ENCODE assay signal across 26 cellular contexts in genomic region chrX:136125106-136125505, GRCh38. TPM values are rescaled to one million over a fixed set of nuclear protein-coding genes. Genes with fewer than 3 reads are reported as not detected.
A peak's percentile ranks its signal among the peaks of the same experiment; 100 is the strongest.
DNase-seq lines count a peak whose midpoint lies in the region; ATAC-seq, FAIRE-seq and TF ChIP-seq lines count a peak whose summit lies in the region.
"Had no signal": no experiment of that assay in that cellular context is flagged by ENCODE, and none has a peak within 500 bp of the region (broad histone marks: within the 10 kb centered on the region; RNA-seq: fewer than 3 reads in every experiment).

No MANE protein-coding gene starts in this region.

- FAIRE-seq in astrocyte (lab: Jason Lieb, UNC) (peak; percentile 69), K562 (lab: Jason Lieb, UNC) (no peak)
- FAIRE-seq: A204.1, GM12878, GM12892, GM18507 had no signal

- POLR2A ChIA-PET in K562 (lab: Yijun Ruan, JAX) = interaction anchor here (1.5 kb wide), 1 partner anchor 9 kb away, joined by 6 read pairs; no protein-coding TSS in a partner anchor

- H3K4me3 Mint-ChIP-seq in astrocyte (ENCODE audit: unreplicated experiment) (no peak overlapping the region), progenitor cell of endocrine pancreas (ENCODE audit: low read depth) (no peak overlapping the region)
- H3K4me3 Mint-ChIP-seq: CD14-positive monocyte; CD4-positive, alpha-beta memory T cell; CD4-positive, CD25-positive, alpha-beta regulatory T cell; CD8-positive, alpha-beta memory T cell had no signal

- no peak overlapping the region for H3K27ac ChIP-seq in astrocyte (ENCODE audit: low read depth, low read length)
- no peak overlapping the region for H3K27ac ChIP-seq in K562 (ENCODE audit: extremely low read depth, low read depth, low read length)
- peak overlapping the region in 3 of 4 donors; percentile 79 to 86 (median 81) for H3K27ac ChIP-seq in sigmoid colon
- H3K27ac ChIP-seq: BLaER1 had no signal

- BruUV-seq in K562 (replicated peaks; lab: Mats Ljungman, UMichigan) = no TSS peak

- H3K27me3 ChIP-seq in astrocyte (ENCODE audit: insufficient read depth, low read length) (no peaks in the 10 kb centered on the region), K562 (ENCODE audit: control insufficient read depth in 2 of 2, insufficient read depth in 2 of 2, low read length in 2 of 2) (no peaks in the 10 kb centered on the region), sigmoid colon (no peaks in the 10 kb centered on the region)
- H3K27me3 ChIP-seq: BE2C had no signal

- H3K27ac Mint-ChIP-seq in astrocyte (ENCODE audit: unreplicated experiment) = no peak overlapping the region
- no peak overlapping the region for H3K27ac Mint-ChIP-seq in progenitor cell of endocrine pancreas
- H3K27ac Mint-ChIP-seq: CD14-positive monocyte; CD4-positive, alpha-beta memory T cell; CD4-positive, CD25-positive, alpha-beta regulatory T cell; CD8-positive, alpha-beta memory T cell had no signal

- WGBS in K562 (ENCODE audit: insufficient coverage, low coverage, missing lambda C conversion rate) = 19% methylated on average over 10 of the region's 11 CpGs
- 92% methylated on average over 11 of the region's 11 CpGs for WGBS in sigmoid colon, 2 donors

- no peak for TF ChIP-seq RAD21 in K562 (CRISPR knock-in tag; conservative IDR thresholded peaks at IDR 0.05 in 1 of 2, IDR thresholded peaks at IDR 0.05 in 1 of 2)

- no peaks in the 10 kb centered on the region for H4K20me1 ChIP-seq in astrocyte (ENCODE audit: insufficient read depth, low read length)
- no peaks in the 10 kb centered on the region; the same call in 1 of the 2 replicates for H4K20me1 ChIP-seq in K562 (replicated peaks; ENCODE audit: control insufficient read depth, insufficient read depth, low read length)
- H4K20me1 ChIP-seq: BLaER1 had no signal

- H3K4me3 ChIP-seq in astrocyte (ENCODE audit: insufficient read depth, low read depth, low read length) = no peak overlapping the region
- no peak overlapping the region for H3K4me3 ChIP-seq in K562
- H3K4me3 ChIP-seq in sigmoid colon = no peak overlapping the region
- H3K4me3 ChIP-seq: BLaER1, GM12878 had no signal

- H3K27me3 Mint-ChIP-seq in astrocyte (ENCODE audit: low read depth, unreplicated experiment) (no peaks in the 10 kb centered on the region), progenitor cell of endocrine pancreas (no peaks in the 10 kb centered on the region)

- H3K79me2 ChIP-seq in astrocyte (ENCODE audit: insufficient read depth, low read length) (no peaks in the 10 kb centered on the region), K562 (ENCODE audit: control insufficient read depth, insufficient read depth, low read length) (no peaks in the 10 kb centered on the region)

- H3K4me2 ChIP-seq in astrocyte (ENCODE audit: low read length) = no peak overlapping the region
- no peak overlapping the region for H3K4me2 ChIP-seq in K562 (ENCODE audit: insufficient read depth, low read length)
- H3K4me2 ChIP-seq: BLaER1 had no signal

- H3K36me3 ChIP-seq in astrocyte (ENCODE audit: insufficient read depth, low read length) = no peaks in the 10 kb centered on the region
- no peaks in the 10 kb centered on the region for H3K36me3 ChIP-seq in K562 (ENCODE audit: control insufficient read depth, insufficient read depth, low read length)
- no peaks in the 10 kb centered on the region for H3K36me3 ChIP-seq in sigmoid colon
- H3K36me3 ChIP-seq: BE2C, BLaER1 had no signal

- peaks cover 4% of the 10 kb centered on the region for H3K4me1 ChIP-seq in astrocyte (ENCODE audit: insufficient read depth, low read length)
- no peaks in the 10 kb centered on the region for H3K4me1 ChIP-seq in K562 (replicated peaks in 1 of 2; ENCODE audit: control insufficient read depth in 2 of 2, insufficient read depth in 2 of 2, low read length in 2 of 2)
- H3K4me1 ChIP-seq in sigmoid colon = peaks cover 0 to 25% (median 10%) of the 10 kb centered on the region in 4 donors
- H3K4me1 ChIP-seq: BE2C had no signal

- no peak for DNase-seq in astrocyte (ENCODE audit: low read depth)
- DNase-seq in K562 (ENCODE audit: extremely low read depth in 1 of 4, low spot score in 3 of 4) = no peak
- no peak for DNase-seq in sigmoid colon
- DNase-seq in NCI-H748 treated with DMSO at 0.1 percent for 48 hours (lab: John Stamatoyannopoulos, UW) = no peak
- no peak for DNase-seq in progenitor cell of endocrine pancreas (ENCODE audit: low spot score, unreplicated experiment)
- DNase-seq: 8988T; ACHN; BE2C; C1 segment of cervical spinal cord; CD4-positive, alpha-beta memory T cell; CD4-positive, CD25-positive, alpha-beta regulatory T cell; CD8-positive, alpha-beta memory T cell; COR-L47; DMS 273 treated with DMSO at 0.1 percent for 48 hours; DMS153; DMS53; DMS79; DND-41; EL; GDM1 had no signal

- H2AFZ ChIP-seq in astrocyte (ENCODE audit: low read depth, low read length) = no peak overlapping the region
- no peak overlapping the region for H2AFZ ChIP-seq in K562 (ENCODE audit: low read depth, low read length)

- TF ChIP-seq POLR2A in K562 (conservative IDR thresholded peaks at IDR 0.05) (no peak), sigmoid colon (IDR thresholded peaks at IDR 0.05) (no peak)

- H3K36me3 Mint-ChIP-seq in astrocyte (ENCODE audit: low read depth, unreplicated experiment) (no peaks in the 10 kb centered on the region), progenitor cell of endocrine pancreas (ENCODE audit: insufficient read depth) (no peaks in the 10 kb centered on the region)
- H3K36me3 Mint-ChIP-seq: CD14-positive monocyte; CD4-positive, alpha-beta memory T cell; CD4-positive, CD25-positive, alpha-beta regulatory T cell; CD8-positive, alpha-beta memory T cell had no signal

- CTCF ChIA-PET in K562 (lab: Yijun Ruan, JAX; ENCODE audit: low intra/inter-chr PET ratio) = no interaction called here

- TF ChIP-seq CTCF in astrocyte (IDR thresholded peaks at IDR 0.05; ENCODE audit: insufficient read depth, low read depth, low read length) (no peak), K562 (IDR thresholded peaks at IDR 0.05 in 2 of 3, conservative IDR thresholded peaks at IDR 0.05 in 1 of 3; ENCODE audit: insufficient read depth in 2 of 3, low read depth in 1 of 3, low read length in 3 of 3) (no peak), sigmoid colon (IDR thresholded peaks at IDR 0.05) (no peak), progenitor cell of endocrine pancreas (IDR thresholded peaks at IDR 0.05; ENCODE audit: unreplicated experiment) (no peak)

- in situ Hi-C loops in K562 (cut with MboI) = no loop called here

- H3K9me3 ChIP-seq in astrocyte (ENCODE audit: insufficient read depth, low read depth, low read length) = no peaks in the 10 kb centered on the region
- no peaks in the 10 kb centered on the region for H3K9me3 ChIP-seq in K562 (replicated peaks; ENCODE audit: control insufficient read depth, insufficient read depth, low read depth, low read length)
- H3K9me3 ChIP-seq in sigmoid colon = no peaks in the 10 kb centered on the region
- H3K9me3 ChIP-seq: BE2C, BLaER1 had no signal

- H3K9me3 Mint-ChIP-seq in astrocyte (ENCODE audit: unreplicated experiment) = no peaks in the 10 kb centered on the region
- H3K9me3 Mint-ChIP-seq in progenitor cell of endocrine pancreas (ENCODE audit: low read depth) = peaks cover 8% of the 10 kb centered on the region
- H3K9me3 Mint-ChIP-seq: CD4-positive, alpha-beta memory T cell; CD8-positive, alpha-beta memory T cell had no signal

- H3K9ac ChIP-seq in astrocyte (ENCODE audit: low read length) (no peak overlapping the region), K562 (ENCODE audit: insufficient read depth in 1 of 2, low read depth in 2 of 2, low read length in 2 of 2) (no peak overlapping the region)
- H3K9ac ChIP-seq: BLaER1 had no signal

- intact Hi-C loops in K562 (cut with micrococcal nuclease) (no loop called here), sigmoid colon (cut with DNase I) (loop anchor here (5.0 kb wide), 1 partner anchor 63 kb away; no protein-coding TSS in a partner anchor)

- no peak for ATAC-seq in K562
- ATAC-seq: GM12878 had no signal

- TF ChIP-seq EP300 in K562 (IDR thresholded peaks at IDR 0.05; ENCODE audit: low read length) (no peak), sigmoid colon (IDR thresholded peaks at IDR 0.05) (no peak)

- peaks cover 8% of the 10 kb centered on the region for H3K4me1 Mint-ChIP-seq in astrocyte (ENCODE audit: low read depth, unreplicated experiment)
- H3K4me1 Mint-ChIP-seq in progenitor cell of endocrine pancreas (ENCODE audit: low read depth) = no peaks in the 10 kb centered on the region
- H3K4me1 Mint-ChIP-seq: CD4-positive, alpha-beta memory T cell; CD4-positive, CD25-positive, alpha-beta regulatory T cell; CD8-positive, alpha-beta memory T cell had no signal

- H3K9me1 ChIP-seq in K562 (ENCODE audit: control insufficient read depth, insufficient read depth, low read length) = no peaks in the 10 kb centered on the region

TF ChIP-seq in K562, 482 proteins besides CTCF, POLR2A, EP300 and RAD21 (continues in another document):
- TF ChIP-seq EGR1 (conservative IDR thresholded peaks at IDR 0.05) (no peak), GABPB1 (CRISPR knock-in tag; IDR thresholded peaks at IDR 0.05) (no peak), GTF2E2 (tag; IDR thresholded peaks at IDR 0.05) (no peak), SMAD2 (IDR thresholded peaks at IDR 0.05; ENCODE audit: low read depth, low read length) (no peak), FUS (optimal IDR thresholded peaks at IDR 0.05; ENCODE audit: low read depth, low read length) (no peak)

RNA-seq across cellular contexts. Expression of gene FHL1, which starts 22.2 kb away (rescaled TPM):
- total RNA-seq in astrocyte = 100 and 115 TPM in 2 replicates
- 0.30 and 0.86 TPM in 2 replicates for total RNA-seq in K562 (2011; cell fraction: chromatin; rRNA removed; ENCODE audit: low replicate concordance)
- total RNA-seq in K562 (2011; cell fraction: nucleolus; rRNA removed) = 0.50 TPM in 1 of 2 replicates, not detected in the other
- 0.31 and 0.81 TPM in 2 replicates for total RNA-seq in K562 (2011; cell fraction: nucleoplasm; rRNA removed)
- 0.29 and 1.1 TPM in 2 replicates for total RNA-seq in K562 (2014; rRNA removed)
- total RNA-seq in K562 (2014; rRNA removed; fragmentation: Illumina TruSeq; extraction: Trizol) = 0.10 and 0.11 TPM in 2 replicates
- total RNA-seq in K562 (2015; rRNA removed; fragmentation: Illumina TruSeq; extraction: Trizol) = 0.08 TPM in 1 of 2 replicates, not detected in the other
- total RNA-seq in K562 (2021) = 0.27 and 0.76 TPM in 2 replicates
- polyA plus RNA-seq in K562 (2011; rRNA removed) = 0.24 and 3.0 TPM in 2 replicates
- polyA plus RNA-seq in K562 (2011; cell fraction: cytosol; rRNA removed) = 0.22 and 3.4 TPM in 2 replicates
- polyA plus RNA-seq in K562 (2011; cell fraction: nucleus; rRNA removed) = 0.17 and 1.5 TPM in 2 replicates
- 0.17 and 0.39 TPM in 2 replicates for polyA plus RNA-seq in K562 (2012)
- 0.12 and 0.25 TPM in 2 replicates for polyA plus RNA-seq in K562 (2014; fragmentation: Illumina TruSeq; extraction: Trizol)
- polyA plus RNA-seq in K562 (2014; fragmentation: Nextera tagmentation; extraction: Ambion mirVana) = under 1 TPM; 0.03 to 0.08 TPM
- 0.05 and 0.13 TPM in 2 replicates for polyA plus RNA-seq in K562 (2014; rRNA removed)
- polyA minus RNA-seq in K562 (2011; rRNA and poly(A)+ RNA removed) = 2.4 TPM in 1 of 2 replicates, not detected in the other
- polyA minus RNA-seq in K562 (2011; cell fraction: cytosol; rRNA and poly(A)+ RNA removed) = 1.3 and 1.4 TPM in 2 replicates
- 0.27 TPM in 1 of 2 replicates, not detected in the other for polyA minus RNA-seq in K562 (2011; cell fraction: nucleus; rRNA and poly(A)+ RNA removed)
- 1,000 to 10,000 TPM in 3 of 4 donors, 100 to 1,000 TPM in 1; 701 to 1,465 (median 1,246) TPM for total RNA-seq in sigmoid colon
- polyA plus RNA-seq in sigmoid colon = 10 to 100 TPM; 27.0 to 73.3 (median 42.2) TPM
- 2.8 and 3.0 TPM in 2 replicates for total RNA-seq in progenitor cell of endocrine pancreas

Comparison
In these comparisons a context has a peak if more than half of its experiments do, and no peak if none do; other contexts are left out.
1. H3K27ac ChIP-seq: peak in sigmoid colon (3 of 4); none in astrocyte (single experiment) and K562 (single experiment).
2. RNA of gene FHL1, which starts 22.2 kb away (total RNA-seq): 701 to 1,465 TPM in sigmoid colon and 100 to 115 TPM in astrocyte; 2.8 to 3.0 TPM in progenitor cell of endocrine pancreas and 0.08 to 1.1 TPM in K562; every median in the first group is over 10 times any median in the second.